18 cellular contexts compared by ENCODE assay signal in the genomic region with DNA sequence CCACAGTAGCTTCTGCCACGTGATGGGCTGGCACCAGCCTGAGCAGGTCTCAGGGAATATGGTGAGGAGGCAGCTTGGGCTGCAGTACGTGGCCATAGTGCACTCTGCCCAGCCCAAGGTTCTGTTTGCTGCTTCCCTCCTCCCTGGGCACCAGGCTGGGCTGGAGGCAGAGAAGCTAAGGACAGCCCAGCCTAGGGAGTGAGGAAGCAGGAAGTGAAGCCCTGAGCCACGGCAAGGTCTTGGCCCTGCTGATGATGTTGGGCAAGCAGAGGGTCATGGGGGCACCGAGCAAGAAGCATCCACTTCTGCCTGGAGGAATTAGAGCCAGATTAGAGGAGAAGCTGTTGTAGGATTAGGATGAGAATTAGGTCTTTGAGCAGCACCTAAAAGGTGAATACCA.
"Had no signal": no experiment of that assay in that cellular context is flagged by ENCODE, and none has a peak within 500 bp of the region (broad histone marks: within the 10 kb centered on the region; RNA-seq: fewer than 3 reads in every experiment).

No MANE protein-coding gene starts in this region.

- H3K4me1 ChIP-seq: colonic mucosa, foreskin keratinocyte, transverse colon had no signal

- H3K9me3 Mint-ChIP-seq: immature natural killer cell; naive B cell; nephron; stimulated activated naive B cell treated with anti-CD40 and anti-IgM and Interleukin-4, amounts not matched to agents 10 μg/mL and 1 μg/mL and 100 μg/mL, for 72 hours; stimulated activated naive CD8-positive, alpha-beta T cell treated with anti-CD3 and anti-CD28 coated beads, Interleukin-15, amount 100 ng/mL, for 72 hours had no signal

- H3K4me3 ChIP-seq: colonic mucosa, lung, thoracic aorta, transverse colon had no signal

- H3K36me3 Mint-ChIP-seq: immature natural killer cell; naive B cell; stimulated activated naive B cell treated with anti-CD40 and anti-IgM and Interleukin-4, amounts not matched to agents 10 μg/mL and 1 μg/mL and 100 μg/mL, for 72 hours had no signal

- H3K36me3 ChIP-seq: colonic mucosa, neutrophil, thoracic aorta, transverse colon had no signal

- H3K27ac ChIP-seq: colonic mucosa, foreskin keratinocyte, neutrophil, thoracic aorta, transverse colon had no signal

- ATAC-seq: foreskin keratinocyte; left ventricle myocardium superior; sciatic nerve; stimulated activated naive B cell treated with anti-CD40 and anti-IgM and Interleukin-4, amounts not matched to agents 10 μg/mL and 1 μg/mL and 100 μg/mL, for 72 hours; stimulated activated naive CD8-positive, alpha-beta T cell treated with anti-CD3 and anti-CD28 coated beads, Interleukin-15, amount 100 ng/mL, for 72 hours had no signal

- DNase-seq: colonic mucosa; dermis blood vessel endothelial cell; erythroblast; foreskin keratinocyte; immature natural killer cell; left ventricle myocardium superior; mesendoderm; naive B cell; stimulated activated CD4-positive, alpha-beta T cell treated with anti-CD3 and anti-CD28 coated beads, Interleukin-2, amount 100 ng/mL, for 24 hours; stimulated activated CD4-positive, alpha-beta T cell treated with anti-CD3 and anti-CD28 coated beads, Interleukin-4, amount 100 ng/mL, for 4 hours; stimulated activated naive B cell treated with anti-CD40 and anti-IgM and Interleukin-4, amounts not matched to agents 10 μg/mL and 1 μg/mL and 100 μg/mL, for 72 hours; stimulated activated naive CD8-positive, alpha-beta T cell treated with anti-CD3 and anti-CD28 coated beads, Interleukin-15, amount 100 ng/mL, for 72 hours; transverse colon had no signal

- H3K9me3 ChIP-seq: colonic mucosa, neutrophil, thoracic aorta, transverse colon had no signal

- H3K27ac Mint-ChIP-seq: immature natural killer cell; stimulated activated naive B cell treated with anti-CD40 and anti-IgM and Interleukin-4, amounts not matched to agents 10 μg/mL and 1 μg/mL and 100 μg/mL, for 72 hours; stimulated activated naive CD8-positive, alpha-beta T cell treated with anti-CD3 and anti-CD28 coated beads, Interleukin-15, amount 100 ng/mL, for 72 hours had no signal

- H3K27me3 Mint-ChIP-seq: naive B cell; stimulated activated naive CD8-positive, alpha-beta T cell treated with anti-CD3 and anti-CD28 coated beads, Interleukin-15, amount 100 ng/mL, for 72 hours had no signal

- H3K27me3 ChIP-seq: colonic mucosa, neutrophil, transverse colon had no signal

- H3K4me1 Mint-ChIP-seq: immature natural killer cell; naive B cell; stimulated activated naive B cell treated with anti-CD40 and anti-IgM and Interleukin-4, amounts not matched to agents 10 μg/mL and 1 μg/mL and 100 μg/mL, for 72 hours; stimulated activated naive CD8-positive, alpha-beta T cell treated with anti-CD3 and anti-CD28 coated beads, Interleukin-15, amount 100 ng/mL, for 72 hours had no signal

- H3K4me3 Mint-ChIP-seq: immature natural killer cell; nephron; stimulated activated naive B cell treated with anti-CD40 and anti-IgM and Interleukin-4, amounts not matched to agents 10 μg/mL and 1 μg/mL and 100 μg/mL, for 72 hours; stimulated activated naive CD8-positive, alpha-beta T cell treated with anti-CD3 and anti-CD28 coated beads, Interleukin-15, amount 100 ng/mL, for 72 hours had no signal
